Comparison of ENCODE assay signal across 17 cellular contexts in genomic region chr14:102727336-102728095, GRCh38.
"Had no signal": no experiment of that assay in that cellular context is flagged by ENCODE, and none has a peak within 500 bp of the region (broad histone marks: within the 10 kb centered on the region; RNA-seq: fewer than 3 reads in every experiment).

No MANE protein-coding gene starts in this region.

- ATAC-seq: activated naive CD8-positive, alpha-beta T cell treated with anti-CD3 and anti-CD28 coated beads, Interleukin-2, amount 50 U/mL, for 24 hours; activated T-helper 17 cell treated with anti-CD3 and anti-CD28 coated beads, Interleukin-2, amount 50 U/mL, for 72 hours; mucosa of descending colon; naive thymus-derived CD4-positive, alpha-beta T cell had no signal

- DNase-seq: activated CD4-positive, CD25-positive, alpha-beta regulatory T cell treated with anti-CD3 and anti-CD28 coated beads, Interleukin-2, amount 50 U/mL, for 72 hours; activated naive CD4-positive, alpha-beta T cell treated with anti-CD3 and anti-CD28 coated beads for 36 hours; activated naive CD8-positive, alpha-beta T cell treated with anti-CD3 and anti-CD28 coated beads, Interleukin-2, amount 50 U/mL, for 24 hours; foreskin melanocyte; immature natural killer cell; mucosa of descending colon; naive thymus-derived CD4-positive, alpha-beta T cell; thyroid gland had no signal

- H3K9me3 Mint-ChIP-seq: activated naive CD4-positive, alpha-beta T cell treated with anti-CD3 and anti-CD28 coated beads for 36 hours; activated naive CD8-positive, alpha-beta T cell treated with anti-CD3 and anti-CD28 coated beads, Interleukin-2, amount 50 U/mL, for 24 hours; activated T-helper 17 cell treated with anti-CD3 and anti-CD28 coated beads, Interleukin-2, amount 50 U/mL, for 72 hours; immature natural killer cell; naive thymus-derived CD4-positive, alpha-beta T cell had no signal

- FAIRE-seq: bronchial epithelial cell, endothelial cell of umbilical vein had no signal

- H3K27ac ChIP-seq: ascending aorta, prostate gland, right lobe of liver, thyroid gland, vagina had no signal

- H3K4me3 Mint-ChIP-seq: activated naive CD4-positive, alpha-beta T cell treated with anti-CD3 and anti-CD28 coated beads for 36 hours; activated naive CD8-positive, alpha-beta T cell treated with anti-CD3 and anti-CD28 coated beads, Interleukin-2, amount 50 U/mL, for 24 hours; activated T-helper 17 cell treated with anti-CD3 and anti-CD28 coated beads, Interleukin-2, amount 50 U/mL, for 72 hours; immature natural killer cell; naive thymus-derived CD4-positive, alpha-beta T cell had no signal

- H3K9me3 ChIP-seq: ascending aorta, mucosa of descending colon, prostate gland, right lobe of liver, thyroid gland, vagina had no signal

- H3K36me3 ChIP-seq: prostate gland had no signal

- H3K4me3 ChIP-seq: ascending aorta, lung, mucosa of descending colon, prostate gland, right lobe of liver, smooth muscle cell, thyroid gland, vagina had no signal

- H3K27ac Mint-ChIP-seq: activated naive CD4-positive, alpha-beta T cell treated with anti-CD3 and anti-CD28 coated beads for 36 hours; activated naive CD8-positive, alpha-beta T cell treated with anti-CD3 and anti-CD28 coated beads, Interleukin-2, amount 50 U/mL, for 24 hours; immature natural killer cell; naive thymus-derived CD4-positive, alpha-beta T cell had no signal

- H3K27me3 Mint-ChIP-seq: activated naive CD8-positive, alpha-beta T cell treated with anti-CD3 and anti-CD28 coated beads, Interleukin-2, amount 50 U/mL, for 24 hours; activated T-helper 17 cell treated with anti-CD3 and anti-CD28 coated beads, Interleukin-2, amount 50 U/mL, for 72 hours; naive thymus-derived CD4-positive, alpha-beta T cell had no signal

- H3K4me1 ChIP-seq: ascending aorta, thyroid gland, vagina had no signal

- H3K4me1 Mint-ChIP-seq: activated naive CD8-positive, alpha-beta T cell treated with anti-CD3 and anti-CD28 coated beads, Interleukin-2, amount 50 U/mL, for 24 hours; activated T-helper 17 cell treated with anti-CD3 and anti-CD28 coated beads, Interleukin-2, amount 50 U/mL, for 72 hours; immature natural killer cell; naive thymus-derived CD4-positive, alpha-beta T cell had no signal

- H3K27me3 ChIP-seq: ascending aorta, right lobe of liver, thyroid gland, vagina had no signal
